8 cellular contexts compared by ENCODE assay signal in genomic region chr1:93079685-93080141, GRCh38. TPM values are rescaled to one million over a fixed set of nuclear protein-coding genes. Genes with fewer than 3 reads are reported as not detected.
A peak's percentile ranks its signal among the peaks of the same experiment; 100 is the strongest.
DNase-seq lines count a peak whose midpoint lies in the region; ATAC-seq and TF ChIP-seq lines count a peak whose summit lies in the region.

No MANE protein-coding gene starts in this region.

- no peaks in the 10 kb centered on the region for H3K27me3 Mint-ChIP-seq in activated naive CD4-positive, alpha-beta T cell treated with anti-CD3 and anti-CD28 coated beads for 36 hours (ENCODE audit: low read depth)

- peaks cover 33% of the 10 kb centered on the region for H3K4me1 Mint-ChIP-seq in activated naive CD4-positive, alpha-beta T cell treated with anti-CD3 and anti-CD28 coated beads for 36 hours (ENCODE audit: low read depth)

- peak overlapping the region; percentile 94 for H3K4me3 Mint-ChIP-seq in activated naive CD4-positive, alpha-beta T cell treated with anti-CD3 and anti-CD28 coated beads for 36 hours

- DNase-seq in NCI-H2227 (lab: John Stamatoyannopoulos, UW; ENCODE audit: unreplicated experiment) (peak; percentile 44), NCI-H2227 treated with DMSO at 0.1 percent for 48 hours (lab: John Stamatoyannopoulos, UW) (no peak), NCI-H748 treated with DMSO at 0.1 percent for 48 hours (lab: John Stamatoyannopoulos, UW) (peak; percentile 12), head of caudate nucleus (peak; percentile 6 to 84 (median 60)), omental fat pad (ENCODE audit: low spot score) (no peak), HPDE6-E6E7 (ENCODE audit: extremely low spot score) (no peak)
- DNase-seq in activated naive CD4-positive, alpha-beta T cell treated with anti-CD3 and anti-CD28 coated beads for 36 hours: peak; percentile 52

- H3K36me3 Mint-ChIP-seq in activated naive CD4-positive, alpha-beta T cell treated with anti-CD3 and anti-CD28 coated beads for 36 hours (ENCODE audit: low read depth): peaks cover 21% of the 10 kb centered on the region

- intact Hi-C loops in activated naive CD4-positive, alpha-beta T cell treated with anti-CD3 and anti-CD28 coated beads for 36 hours (cut with micrococcal nuclease): loop anchor here (1.0 to 5.0 kb wide), 17 partner anchors 37 to 999 kb away; partner anchors contain the start of genes BTBD8, DNTTIP2, DR1 and RPL5
- intact Hi-C loops in head of caudate nucleus (cut with DNase I): loop anchor here (5.0 to 10.0 kb wide), 3 partner anchors 105 to 265 kb away; partner anchors contain the start of genes CCDC18, DIPK1A, DR1 and TMED5

- no peaks in the 10 kb centered on the region for H3K9me3 Mint-ChIP-seq in activated naive CD4-positive, alpha-beta T cell treated with anti-CD3 and anti-CD28 coated beads for 36 hours

- peak; percentile 59 for ATAC-seq in omental fat pad (ENCODE audit: low FRiP score)
- no peak for ATAC-seq in HG02588 (IDR thresholded peaks at IDR 0.05; ENCODE audit: unreplicated experiment)

- CTCF ChIA-PET in activated naive CD4-positive, alpha-beta T cell treated with anti-CD3 and anti-CD28 coated beads for 36 hours (lab: Charles Lee): interaction anchor here (0.6 to 2.4 kb wide), 25 partner anchors 9 to 417 kb away, joined by 3 to 15 read pairs (median 3); partner anchors contain the start of gene RPL5

- no peak for TF ChIP-seq CTCF in omental fat pad (IDR thresholded peaks at IDR 0.05)

- H3K27ac Mint-ChIP-seq in activated naive CD4-positive, alpha-beta T cell treated with anti-CD3 and anti-CD28 coated beads for 36 hours: peak overlapping the region; percentile 94

RNA-seq across cellular contexts. Expression of gene MTF2, which starts 0.6 kb away (rescaled TPM):
- total RNA-seq in activated naive CD4-positive, alpha-beta T cell treated with anti-CD3 and anti-CD28 coated beads for 36 hours: 10 to 100 TPM; 51.0 to 56.6 TPM
- 10 to 100 TPM in 3 of 4 donors, 1 to 10 TPM in 1; 8.4 to 27.6 (median 14.1) TPM for total RNA-seq in omental fat pad

Comparison
In these comparisons a context has a peak if more than half of its experiments do, and no peak if none do; other contexts are left out.
1. DNase-seq: peak in NCI-H2227 (single experiment), NCI-H748 treated with DMSO at 0.1 percent for 48 hours (single experiment), activated naive CD4-positive, alpha-beta T cell treated with anti-CD3 and anti-CD28 coated beads for 36 hours (single experiment) and head of caudate nucleus (42 of 42); none in NCI-H2227 treated with DMSO at 0.1 percent for 48 hours (single experiment), omental fat pad (single experiment) and HPDE6-E6E7 (single experiment).